Comparison of ENCODE assay signal across 8 cellular contexts in genomic region chr1:212858461-212859265, GRCh38. TPM values are rescaled to one million over a fixed set of nuclear protein-coding genes. Genes with fewer than 3 reads are reported as not detected.
DNase-seq lines count a peak whose midpoint lies in the region; ATAC-seq and TF ChIP-seq lines count a peak whose summit lies in the region.

No MANE protein-coding gene starts in this region.

- H3K27me3 ChIP-seq in CD4-positive, CD25-positive, alpha-beta regulatory T cell (ENCODE audit: control insufficient read depth, insufficient read depth, low read length), result no peaks in the 10 kb centered on the region
- H3K27me3 ChIP-seq in PC-9 (ENCODE audit: insufficient read depth, low read depth) (no peaks in the 10 kb centered on the region), iPS DF 6.9 (ENCODE audit: control insufficient read depth, insufficient read depth, low read length) (no peaks in the 10 kb centered on the region)

- H3K9me3 Mint-ChIP-seq in CD4-positive, CD25-positive, alpha-beta regulatory T cell, result peaks cover 0 to 3% (median 0%) of the 10 kb centered on the region in 7 donors

- no peak for TF ChIP-seq CTCF in PC-9 (conservative IDR thresholded peaks at IDR 0.05)

- no peaks in the 10 kb centered on the region for H3K9me3 ChIP-seq in CD4-positive, CD25-positive, alpha-beta regulatory T cell (ENCODE audit: control insufficient read depth in 2 of 2, low read length in 2 of 2)
- H3K9me3 ChIP-seq in PC-9 (ENCODE audit: insufficient read depth, low read depth) (no peaks in the 10 kb centered on the region), iPS DF 6.9 (ENCODE audit: control insufficient read depth, insufficient read depth, low read length) (no peaks in the 10 kb centered on the region)

- H3K4me1 Mint-ChIP-seq in CD4-positive, CD25-positive, alpha-beta regulatory T cell, result peaks cover 10 to 38% (median 24%) of the 10 kb centered on the region in 4 donors

- intact Hi-C loops in PC-9 (cut with micrococcal nuclease; ENCODE audit: unreplicated experiment), result loop anchor here (5.0 to 10.0 kb wide), 2 partner anchors 66 to 394 kb away; partner anchors contain the start of genes NSL1 and TATDN3

- no CpG with 5 or more reads among the region's 54 CpGs for WGBS in iPS DF 6.9 (ENCODE audit: insufficient coverage, insufficient read length)

- peak overlapping the region; percentile 76 for H3K27ac ChIP-seq in CD4-positive, CD25-positive, alpha-beta regulatory T cell (ENCODE audit: insufficient read depth, low read length, poor library complexity, severe bottlenecking)
- H3K27ac ChIP-seq in PC-9, result 0 out of 2 replicates have a peak overlapping the region, but pooled peaks have one; percentile 18
- no peak overlapping the region for H3K27ac ChIP-seq in iPS DF 6.9 (ENCODE audit: low read length)

- peaks cover 35% of the 10 kb centered on the region for H3K4me1 ChIP-seq in CD4-positive, CD25-positive, alpha-beta regulatory T cell (ENCODE audit: control insufficient read depth, insufficient read depth, low read length, poor library complexity, severe bottlenecking)
- H3K4me1 ChIP-seq in PC-9 (replicated peaks; ENCODE audit: insufficient read depth) (peaks cover 36% of the 10 kb centered on the region), iPS DF 6.9 (ENCODE audit: control insufficient read depth, insufficient read depth, low read length) (peaks cover 2% of the 10 kb centered on the region)

- CTCF ChIA-PET in PC-9 (lab: Charles Lee), result interaction anchor here (0.7 to 1.0 kb wide), 2 partner anchors 134 to 382 kb away, joined by 3 to 7 read pairs; no protein-coding TSS in a partner anchor

- H3K4me3 ChIP-seq in CD4-positive, CD25-positive, alpha-beta regulatory T cell (ENCODE audit: low read depth, low read length), result peak overlapping the region; percentile 75
- peak overlapping the region; percentile 87 for H3K4me3 ChIP-seq in PC-9
- H3K4me3 ChIP-seq in iPS DF 6.9 (ENCODE audit: low read length), result peak overlapping the region; percentile 81

- H3K36me3 ChIP-seq in CD4-positive, CD25-positive, alpha-beta regulatory T cell (ENCODE audit: control insufficient read depth, insufficient read depth, low read length), result no peaks in the 10 kb centered on the region
- H3K36me3 ChIP-seq in PC-9 (ENCODE audit: low read depth), result 0 out of 2 replicates have a peak, but pooled peaks cover 2% of the 10 kb centered on the region
- no peaks in the 10 kb centered on the region for H3K36me3 ChIP-seq in iPS DF 6.9 (ENCODE audit: control insufficient read depth, insufficient read depth, low read length)

- peak overlapping the region; percentile 92 for H2AFZ ChIP-seq in PC-9

- DNase-seq in CD4-positive, CD25-positive, alpha-beta regulatory T cell, result peak; percentile 1 to 51 (median 31)
- peak; percentile 26 to 41 for DNase-seq in PC-9
- DNase-seq in astrocyte of the hippocampus (ENCODE audit: low read depth, low spot score), result peak; percentile 65
- no peak for DNase-seq in iPS DF 6.9 (ENCODE audit: low read depth, low spot score)
- DNase-seq in retina, result peak; percentile 88
- DNase-seq in kidney glomerular epithelial cell (lab: John Stamatoyannopoulos, UW), result no peak

- peaks cover 6% of the 10 kb centered on the region for H3K36me3 Mint-ChIP-seq in CD4-positive, CD25-positive, alpha-beta regulatory T cell

- H3K79me2 ChIP-seq in PC-9 (ENCODE audit: low read depth), result peaks cover 45% of the 10 kb centered on the region

- H3K4me2 ChIP-seq in PC-9, result peak overlapping the region; percentile 94

- peak in 1 of 2 donors; percentile 14 for ATAC-seq in CD4-positive, CD25-positive, alpha-beta regulatory T cell (ENCODE audit: low read depth in 2 of 2)
- peak; percentile 20 for ATAC-seq in GM19023 (IDR thresholded peaks at IDR 0.05; ENCODE audit: unreplicated experiment)
- ATAC-seq in HG03139 (IDR thresholded peaks at IDR 0.05; ENCODE audit: unreplicated experiment), result peak; percentile 15

- H4K20me1 ChIP-seq in PC-9 (ENCODE audit: insufficient read depth), result peaks cover 3% of the 10 kb centered on the region; the same call in 1 of the 2 replicates

- peak overlapping the region in 2 of 4 donors; percentile 95 to 97 for H3K4me3 Mint-ChIP-seq in CD4-positive, CD25-positive, alpha-beta regulatory T cell

- POLR2A ChIA-PET in PC-9 (lab: Charles Lee; ENCODE audit: unreplicated experiment), result interaction anchor here (0.6 to 0.7 kb wide), 2 partner anchors 19 to 68 kb away, joined by 5 to 6 read pairs; no protein-coding TSS in a partner anchor

- peak overlapping the region in 2 of 3 donors; percentile 77 to 95 for H3K27ac Mint-ChIP-seq in CD4-positive, CD25-positive, alpha-beta regulatory T cell

- H3F3A ChIP-seq in PC-9 (ENCODE audit: insufficient read depth, low read depth), result peaks cover 13% of the 10 kb centered on the region

- H3K9me2 ChIP-seq in PC-9 (ENCODE audit: insufficient read depth), result no peaks in the 10 kb centered on the region

- H3K27me3 Mint-ChIP-seq in CD4-positive, CD25-positive, alpha-beta regulatory T cell, result no peaks in the 10 kb centered on the region

- TSS peak; percentile 46 for BruUV-seq in PC-9 (replicated peaks; lab: Mats Ljungman, UMichigan)

RNA-seq across cellular contexts. Expression of gene FLVCR1, which starts 0.6 kb away (rescaled TPM):
- 10.9 TPM for total RNA-seq in CD4-positive, CD25-positive, alpha-beta regulatory T cell
- 1 to 10 TPM; 1.8 to 3.7 (median 2.1) TPM for polyA plus RNA-seq in CD4-positive, CD25-positive, alpha-beta regulatory T cell
- total RNA-seq in PC-9 (2021), result 5.5 and 13.1 TPM in 2 replicates

RNA-seq across cellular contexts. Expression of gene SPATA45, which starts 11.2 kb away (rescaled TPM):
- not detected for total RNA-seq in CD4-positive, CD25-positive, alpha-beta regulatory T cell
- polyA plus RNA-seq in CD4-positive, CD25-positive, alpha-beta regulatory T cell, result under 1 TPM in 1 of 4 donors, not detected in 3; 0.70 TPM
- total RNA-seq in PC-9 (2021), result not detected in 2 replicates

Comparison
In these comparisons a context has a peak if more than half of its experiments do, and no peak if none do; other contexts are left out.
1. DNase-seq: peak in CD4-positive, CD25-positive, alpha-beta regulatory T cell (3 of 3), PC-9 (2 of 2), astrocyte of the hippocampus (single experiment) and retina (single experiment); none in iPS DF 6.9 (single experiment) and kidney glomerular epithelial cell (single experiment).
2. Peak in every context shown above with its lines, with median percentiles within 50 percentile points of each other: H3K4me3 ChIP-seq.